8 cellular contexts compared by ENCODE assay signal in the genomic region with DNA sequence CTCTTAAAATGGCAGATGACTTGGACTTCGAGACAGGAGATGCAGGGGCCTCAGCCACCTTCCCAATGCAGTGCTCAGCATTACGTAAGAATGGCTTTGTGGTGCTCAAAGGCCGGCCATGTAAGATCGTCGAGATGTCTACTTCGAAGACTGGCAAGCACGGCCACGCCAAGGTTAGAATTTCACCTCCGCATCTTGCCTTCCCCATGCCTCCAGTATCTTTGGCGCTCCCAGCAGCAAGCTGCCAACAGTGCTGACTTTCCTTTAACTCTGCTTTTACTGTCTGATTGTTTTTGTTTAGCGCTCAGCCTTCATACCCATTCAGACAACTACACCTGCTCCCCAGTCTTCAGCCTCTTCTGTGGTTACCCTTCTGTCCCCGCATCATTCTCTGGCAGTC. TPM values are rescaled to one million over a fixed set of nuclear protein-coding genes. Genes with fewer than 3 reads are reported as not detected.
DNase-seq lines count a peak whose midpoint lies in the region; ATAC-seq, FAIRE-seq and TF ChIP-seq lines count a peak whose summit lies in the region.

No MANE protein-coding gene starts in this region.

- ATAC-seq in heart left ventricle, result no peak
- no peak for ATAC-seq in Right ventricle myocardium inferior
- no peak for ATAC-seq in activated naive CD4-positive, alpha-beta T cell treated with anti-CD3 and anti-CD28 coated beads, Interleukin-2, amount 50 U/mL, for 72 hours
- no peak for ATAC-seq in GM21737 (IDR thresholded peaks at IDR 0.05; ENCODE audit: unreplicated experiment)

- peaks cover 4 to 63% (median 48%) of the 10 kb centered on the region in 12 donors for H3K4me1 ChIP-seq in heart left ventricle
- peaks cover 41% of the 10 kb centered on the region for H3K4me1 ChIP-seq in keratinocyte (ENCODE audit: control insufficient read depth, extremely low read depth, insufficient read depth, low read length)
- H3K4me1 ChIP-seq in thymus (ENCODE audit: control insufficient read depth, insufficient read depth, low read length), result peaks cover 22% of the 10 kb centered on the region

- TF ChIP-seq POLR2A in heart left ventricle (IDR thresholded peaks at IDR 0.05), result no peak

- H4K20me1 ChIP-seq in keratinocyte (ENCODE audit: control insufficient read depth, extremely low read depth, insufficient read depth, low read length), result peaks cover 50% of the 10 kb centered on the region

- FAIRE-seq in keratinocyte (lab: Jason Lieb, UNC), result no peak

- H3K9ac ChIP-seq in keratinocyte (ENCODE audit: control insufficient read depth, extremely low read depth, insufficient read depth, low read length), result peak overlapping the region; percentile 100

- intact Hi-C loops in heart left ventricle (cut with DNase I) (loop anchor here in 3 of 10 donors (1.0 to 5.0 kb wide), 6 partner anchors 12 to 378 kb away; partner anchors contain the start of genes ACADVL (in 1 of the 3), CTDNEP1 (in 1 of the 3), DLG4 (in 1 of the 3) and ELP5 (in 1 of the 3)), Right ventricle myocardium inferior (cut with DNase I) (loop anchor here (5.0 kb wide), 1 partner anchor 67 kb away; the partner anchor contains the start of gene GABARAP)

- H3K4me3 ChIP-seq in heart left ventricle (peak overlapping the region in 8 of 12 donors; percentile 84 to 98 (median 93)), keratinocyte (ENCODE audit: control insufficient read depth in 2 of 3, extremely low read depth in 1 of 3, insufficient read depth in 2 of 3, low read depth in 1 of 3, low read length in 3 of 3) (peak overlapping the region; percentile 93 to 99 (median 95)), thymus (ENCODE audit: low read length) (no peak overlapping the region)

- H3K9me1 ChIP-seq in keratinocyte (ENCODE audit: control insufficient read depth, extremely low read depth, insufficient read depth, low read length), result peaks cover 8% of the 10 kb centered on the region

- no peak overlapping the region for H2AFZ ChIP-seq in keratinocyte (ENCODE audit: control insufficient read depth, low read length)

- dilution Hi-C loops in keratinocyte (cut with MboI; ENCODE audit: extremely low pct_ligation_motif_present, low sequenced_read_pairs), result no loop called here

- H3K36me3 ChIP-seq in heart left ventricle (peaks cover 3 to 51% (median 48%) of the 10 kb centered on the region in 9 donors), keratinocyte (ENCODE audit: control insufficient read depth in 2 of 2, extremely low read depth in 1 of 2, insufficient read depth in 2 of 2, low read length in 2 of 2) (peaks cover 34 to 50% of the 10 kb centered on the region in 2 experiments), thymus (ENCODE audit: control insufficient read depth, insufficient read depth) (peaks cover 34% of the 10 kb centered on the region)

- H3K27ac Mint-ChIP-seq in activated naive CD4-positive, alpha-beta T cell treated with anti-CD3 and anti-CD28 coated beads, Interleukin-2, amount 50 U/mL, for 72 hours, result peak overlapping the region; percentile 93 to 96

- 88 to 92% (median 90%) methylated on average over 12 of the region's 12 CpGs for WGBS in heart left ventricle, 4 donors
- WGBS in thymus, result 93% methylated on average over 12 of the region's 12 CpGs

- no peak for DNase-seq in heart left ventricle
- no peak for DNase-seq in Right ventricle myocardium inferior (ENCODE audit: missing footprints)
- no peak for DNase-seq in activated naive CD4-positive, alpha-beta T cell treated with anti-CD3 and anti-CD28 coated beads, Interleukin-2, amount 50 U/mL, for 72 hours (ENCODE audit: low spot score in 2 of 2)
- no peak for DNase-seq in keratinocyte (ENCODE audit: low read depth, low spot score)
- no peak for DNase-seq in nucleus accumbens (lab: John Stamatoyannopoulos, UW)
- DNase-seq in NCI-H1105 (lab: John Stamatoyannopoulos, UW), result no peak

- H3K36me3 Mint-ChIP-seq in activated naive CD4-positive, alpha-beta T cell treated with anti-CD3 and anti-CD28 coated beads, Interleukin-2, amount 50 U/mL, for 72 hours, result peaks cover 40 to 44% of the 10 kb centered on the region in 2 donors

- no peaks in the 10 kb centered on the region for H3K9me3 Mint-ChIP-seq in activated naive CD4-positive, alpha-beta T cell treated with anti-CD3 and anti-CD28 coated beads, Interleukin-2, amount 50 U/mL, for 72 hours

- H3K27ac ChIP-seq in heart left ventricle (peak overlapping the region in 8 of 12 donors; percentile 93 to 100 (median 98)), keratinocyte (ENCODE audit: control insufficient read depth, insufficient read depth, low read length) (peak overlapping the region; percentile 99), thymus (ENCODE audit: low read depth) (peak overlapping the region; percentile 36)

- TF ChIP-seq CTCF in heart left ventricle (IDR thresholded peaks at IDR 0.05), result no peak
- no peak for TF ChIP-seq CTCF in keratinocyte (optimal IDR thresholded peaks at IDR 0.05 in 1 of 3, IDR thresholded peaks at IDR 0.05 in 1 of 3, conservative IDR thresholded peaks at IDR 0.05 in 1 of 3; ENCODE audit: extremely low read depth in 1 of 3, insufficient read depth in 2 of 3, low read length in 3 of 3)

- no peaks in the 10 kb centered on the region for H3K9me3 ChIP-seq in heart left ventricle
- H3K9me3 ChIP-seq in keratinocyte (ENCODE audit: control insufficient read depth, low read depth, low read length), result no peaks in the 10 kb centered on the region
- H3K9me3 ChIP-seq in thymus (ENCODE audit: control insufficient read depth), result no peaks in the 10 kb centered on the region

- H3K4me2 ChIP-seq in keratinocyte (ENCODE audit: control insufficient read depth, extremely low read depth, insufficient read depth, low read depth, low read length), result peak overlapping the region; percentile 80

- peaks cover 60% of the 10 kb centered on the region for H3K79me2 ChIP-seq in keratinocyte (ENCODE audit: control insufficient read depth, insufficient read depth, low read length)

- H3K27me3 ChIP-seq in heart left ventricle, result no peaks in the 10 kb centered on the region
- no peaks in the 10 kb centered on the region for H3K27me3 ChIP-seq in keratinocyte (ENCODE audit: control insufficient read depth, extremely low read depth, insufficient read depth, low read length)
- H3K27me3 ChIP-seq in thymus (ENCODE audit: control insufficient read depth, insufficient read depth), result no peaks in the 10 kb centered on the region

RNA-seq across cellular contexts. Expression of gene EIF5A, which starts 2.2 kb away (rescaled TPM):
- total RNA-seq in heart left ventricle (100 to 1,000 TPM; 120 to 500 (median 257) TPM), Right ventricle myocardium inferior (326 TPM)
- polyA plus RNA-seq in heart left ventricle (100 to 1,000 TPM; 403 to 934 TPM), keratinocyte (769 to 1,493 TPM (median 948 TPM) in 3 replicates), thymus (324 TPM)
- total RNA-seq in activated naive CD4-positive, alpha-beta T cell treated with anti-CD3 and anti-CD28 coated beads, Interleukin-2, amount 50 U/mL, for 72 hours, result 100 to 1,000 TPM; 493 to 836 TPM
- 1,059 TPM for polyA plus RNA-seq in keratinocyte (2011; ENCODE audit: low read depth)
- 978 and 1,013 TPM in 2 replicates for polyA plus RNA-seq in keratinocyte (2011; cell fraction: cytosol; rRNA removed)
- 468 and 536 TPM in 2 replicates for polyA plus RNA-seq in keratinocyte (2011; cell fraction: nucleus; rRNA removed)
- 614 and 1,141 TPM in 2 replicates for polyA plus RNA-seq in keratinocyte (2012; ENCODE audit: low replicate concordance)
- 884 to 1,075 TPM (median 1,030 TPM) in 3 replicates for polyA minus RNA-seq in keratinocyte
- polyA minus RNA-seq in keratinocyte (2011; cell fraction: cytosol; rRNA and poly(A)+ RNA removed), result 1,192 TPM
- 194 and 269 TPM in 2 replicates for polyA minus RNA-seq in keratinocyte (2011; cell fraction: nucleus; rRNA and poly(A)+ RNA removed)

RNA-seq across cellular contexts. Expression of gene GPS2, which starts 5.5 kb away (rescaled TPM):
- 100 to 1,000 TPM in 1 of 9 donors, 10 to 100 TPM in 8; 51.0 to 118 (median 61.2) TPM for total RNA-seq in heart left ventricle
- polyA plus RNA-seq in heart left ventricle, result 10 to 100 TPM; 81.6 to 88.4 TPM
- total RNA-seq in Right ventricle myocardium inferior, result 70.3 TPM
- 10 to 100 TPM; 36.3 to 48.6 TPM for total RNA-seq in activated naive CD4-positive, alpha-beta T cell treated with anti-CD3 and anti-CD28 coated beads, Interleukin-2, amount 50 U/mL, for 72 hours
- 20.7 to 54.1 TPM (median 24.7 TPM) in 3 replicates for polyA plus RNA-seq in keratinocyte
- 58.5 TPM for polyA plus RNA-seq in keratinocyte (2011; ENCODE audit: low read depth)
- polyA plus RNA-seq in keratinocyte (2011; cell fraction: cytosol; rRNA removed), result 32.2 and 40.0 TPM in 2 replicates
- 47.1 and 50.6 TPM in 2 replicates for polyA plus RNA-seq in keratinocyte (2011; cell fraction: nucleus; rRNA removed)
- polyA plus RNA-seq in keratinocyte (2012; ENCODE audit: low replicate concordance), result 34.3 and 42.9 TPM in 2 replicates
- 32.9 to 79.9 TPM (median 35.9 TPM) in 3 replicates for polyA minus RNA-seq in keratinocyte
- polyA minus RNA-seq in keratinocyte (2011; cell fraction: cytosol; rRNA and poly(A)+ RNA removed), result 21.3 TPM
- 9.5 and 11.7 TPM in 2 replicates for polyA minus RNA-seq in keratinocyte (2011; cell fraction: nucleus; rRNA and poly(A)+ RNA removed)
- 71.3 TPM for polyA plus RNA-seq in thymus

RNA-seq across cellular contexts. Expression of gene YBX2, which starts 15.2 kb away (rescaled TPM):
- 1 to 10 TPM in 1 of 9 donors, under 1 TPM in 8; 0.32 to 1.6 (median 0.56) TPM for total RNA-seq in heart left ventricle
- 1 to 10 TPM in 1 of 2 donors, under 1 TPM in 1; 0.43 to 2.0 TPM for polyA plus RNA-seq in heart left ventricle
- 0.81 TPM for total RNA-seq in Right ventricle myocardium inferior
- 1 to 10 TPM in 1 of 2 donors, under 1 TPM in 1; 0.18 to 1.7 TPM for total RNA-seq in activated naive CD4-positive, alpha-beta T cell treated with anti-CD3 and anti-CD28 coated beads, Interleukin-2, amount 50 U/mL, for 72 hours
- polyA plus RNA-seq in keratinocyte, result 0.01 to 0.05 TPM (median 0.05 TPM) in 3 replicates
- polyA plus RNA-seq in keratinocyte (2011; ENCODE audit: low read depth), result not detected
- polyA plus RNA-seq in keratinocyte (2011; cell fraction: cytosol; rRNA removed), result 0.05 TPM in 1 of 2 replicates, not detected in the other
- 0.09 and 0.20 TPM in 2 replicates for polyA plus RNA-seq in keratinocyte (2011; cell fraction: nucleus; rRNA removed)
- 0.09 and 0.20 TPM in 2 replicates for polyA plus RNA-seq in keratinocyte (2012; ENCODE audit: low replicate concordance)
- polyA minus RNA-seq in keratinocyte, result not detected in 3 replicates
- not detected for polyA minus RNA-seq in keratinocyte (2011; cell fraction: cytosol; rRNA and poly(A)+ RNA removed)
- not detected in 2 replicates for polyA minus RNA-seq in keratinocyte (2011; cell fraction: nucleus; rRNA and poly(A)+ RNA removed)
- polyA plus RNA-seq in thymus, result 0.48 TPM

RNA-seq across cellular contexts. Expression of gene NEURL4, which starts 19.5 kb away (rescaled TPM):
- total RNA-seq in heart left ventricle (10 to 100 TPM; 13.6 to 39.2 (median 27.6) TPM), Right ventricle myocardium inferior (30.8 TPM)
- polyA plus RNA-seq in heart left ventricle (10 to 100 TPM; 23.0 to 29.6 TPM), keratinocyte (11.3 to 18.9 TPM (median 13.5 TPM) in 3 replicates), thymus (39.6 TPM)
- 10 to 100 TPM; 24.8 to 32.7 TPM for total RNA-seq in activated naive CD4-positive, alpha-beta T cell treated with anti-CD3 and anti-CD28 coated beads, Interleukin-2, amount 50 U/mL, for 72 hours
- polyA plus RNA-seq in keratinocyte (2011; ENCODE audit: low read depth), result 6.3 TPM
- 4.4 and 4.9 TPM in 2 replicates for polyA plus RNA-seq in keratinocyte (2011; cell fraction: cytosol; rRNA removed)
- polyA plus RNA-seq in keratinocyte (2011; cell fraction: nucleus; rRNA removed), result 70.5 and 88.4 TPM in 2 replicates
- polyA plus RNA-seq in keratinocyte (2012; ENCODE audit: low replicate concordance), result 12.4 and 13.1 TPM in 2 replicates
- 12.5 to 33.7 TPM (median 17.8 TPM) in 3 replicates for polyA minus RNA-seq in keratinocyte
- polyA minus RNA-seq in keratinocyte (2011; cell fraction: cytosol; rRNA and poly(A)+ RNA removed), result 6.1 TPM
- 32.3 TPM in 2 replicates for polyA minus RNA-seq in keratinocyte (2011; cell fraction: nucleus; rRNA and poly(A)+ RNA removed)

RNA-seq across cellular contexts. Expression of gene ACAP1, which starts 26.7 kb away (rescaled TPM):
- total RNA-seq in heart left ventricle (10 to 100 TPM in 5 of 9 donors, 1 to 10 TPM in 3, under 1 TPM in 1; 0.88 to 24.2 (median 16.4) TPM), Right ventricle myocardium inferior (14.0 TPM)
- polyA plus RNA-seq in heart left ventricle (1 to 10 TPM; 2.6 to 6.1 TPM), keratinocyte (0.33 to 3.1 TPM (median 1.7 TPM) in 3 replicates), thymus (364 TPM)
- total RNA-seq in activated naive CD4-positive, alpha-beta T cell treated with anti-CD3 and anti-CD28 coated beads, Interleukin-2, amount 50 U/mL, for 72 hours, result 100 to 1,000 TPM; 400 to 610 TPM
- 0.87 TPM for polyA plus RNA-seq in keratinocyte (2011; ENCODE audit: low read depth)
- 0.27 and 1.1 TPM in 2 replicates for polyA plus RNA-seq in keratinocyte (2011; cell fraction: cytosol; rRNA removed)
- 0.22 and 0.29 TPM in 2 replicates for polyA plus RNA-seq in keratinocyte (2011; cell fraction: nucleus; rRNA removed)
- polyA plus RNA-seq in keratinocyte (2012; ENCODE audit: low replicate concordance), result 3.5 and 11.7 TPM in 2 replicates
- not detected in 3 replicates for polyA minus RNA-seq in keratinocyte
- polyA minus RNA-seq in keratinocyte (2011; cell fraction: cytosol; rRNA and poly(A)+ RNA removed), result not detected
- not detected in 2 replicates for polyA minus RNA-seq in keratinocyte (2011; cell fraction: nucleus; rRNA and poly(A)+ RNA removed)

Comparison
In these comparisons a context has a peak if more than half of its experiments do, and no peak if none do; other contexts are left out.
1. H3K27ac ChIP-seq: peak in every context shown above with its lines; median percentile 99 in keratinocyte; 98 in heart left ventricle; 36 in thymus.